9 cellular contexts compared by ENCODE assay signal in the genomic region with DNA sequence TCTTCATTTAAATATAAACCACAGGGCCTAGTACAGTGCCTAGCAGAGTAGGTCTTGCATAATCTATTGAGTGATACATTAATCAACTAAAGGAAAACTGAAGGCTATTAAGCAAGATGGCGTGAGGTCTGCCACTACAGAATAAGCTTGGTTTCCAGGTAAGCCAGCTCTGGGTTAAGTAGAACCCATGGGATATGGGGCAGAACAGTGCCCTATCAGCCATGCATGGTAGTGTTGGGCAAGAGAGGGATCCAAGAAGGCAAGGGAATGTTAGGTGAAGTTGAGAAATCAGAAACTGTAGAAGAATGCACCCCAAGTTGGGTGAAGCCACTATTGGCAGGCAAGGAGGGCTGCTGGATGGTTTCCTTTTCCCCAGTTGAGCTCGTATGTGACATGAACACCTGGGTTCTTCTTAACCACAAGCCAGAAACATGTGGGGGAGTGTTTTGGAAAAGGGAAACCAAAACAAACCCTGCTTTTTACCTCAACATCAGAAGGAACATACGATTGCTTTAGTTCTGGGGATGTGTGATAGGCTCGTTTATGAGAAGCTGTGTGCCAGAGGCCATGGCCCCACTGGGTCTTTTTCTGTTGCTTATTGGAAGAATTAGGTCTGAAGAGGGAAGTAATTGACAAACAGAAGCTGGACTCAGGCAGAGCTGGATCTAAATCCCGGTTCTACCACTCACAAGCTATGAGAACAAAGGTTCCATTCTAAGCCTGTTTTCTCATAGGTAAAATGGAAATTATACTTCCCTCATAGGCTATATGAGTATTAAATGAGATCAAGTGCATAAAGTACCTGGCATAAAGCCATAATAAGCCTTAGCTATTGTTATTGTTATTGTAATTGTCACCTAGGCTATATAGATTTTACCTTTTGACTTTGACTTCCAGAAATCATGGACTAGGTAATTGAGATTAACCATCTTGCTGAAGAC. TPM values are rescaled to one million over a fixed set of nuclear protein-coding genes. Genes with fewer than 3 reads are reported as not detected.
DNase-seq lines count a peak whose midpoint lies in the region; ATAC-seq and TF ChIP-seq lines count a peak whose summit lies in the region.
"Had no signal": no experiment of that assay in that cellular context is flagged by ENCODE, and none has a peak within 500 bp of the region (broad histone marks: within the 10 kb centered on the region; RNA-seq: fewer than 3 reads in every experiment).

No MANE protein-coding gene starts in this region.

- POLR2A ChIA-PET in activated CD4-positive, alpha-beta T cell treated with anti-CD3 and anti-CD28 coated beads, Interleukin-2, amount 10 ng/mL, durations not matched to agents 7 days and 5 days (lab: Charles Lee), result interaction anchor here (0.5 to 1.3 kb wide), 3 partner anchors 26 to 219 kb away, joined by 3 to 6 read pairs (median 3); no protein-coding TSS in a partner anchor

- peaks cover 10% of the 10 kb centered on the region for H3K79me1 ChIP-seq in mesenchymal stem cell (replicated peaks; ENCODE audit: low read length, poor library complexity, severe bottlenecking)

- peak overlapping the region; percentile 49 for H3K27ac ChIP-seq in CD4-positive, CD25-positive, alpha-beta regulatory T cell (ENCODE audit: insufficient read depth, low read length, poor library complexity, severe bottlenecking)
- H3K27ac ChIP-seq in mesenchymal stem cell (ENCODE audit: low read length, poor library complexity, severe bottlenecking) (no peak overlapping the region), transverse colon (peak overlapping the region in 2 of 4 donors; percentile 20 to 45)

- H2BK120ac ChIP-seq in mesenchymal stem cell (ENCODE audit: low read depth, low read length), result no peak overlapping the region

- H4K8ac ChIP-seq in mesenchymal stem cell (ENCODE audit: low read length), result no peak overlapping the region

- no peak overlapping the region for H4K91ac ChIP-seq in mesenchymal stem cell (ENCODE audit: low read length)

- H3K9me3 Mint-ChIP-seq in CD4-positive, CD25-positive, alpha-beta regulatory T cell, result peaks cover 0 to 2% (median 0%) of the 10 kb centered on the region in 7 donors
- H3K9me3 Mint-ChIP-seq in activated CD4-positive, alpha-beta T cell treated with anti-CD3 and anti-CD28 coated beads, Interleukin-2, amount 10 ng/mL, durations not matched to agents 7 days and 5 days, result peaks cover 11% of the 10 kb centered on the region

- H2AFZ ChIP-seq in mesenchymal stem cell (ENCODE audit: low read depth, low read length), result no peak overlapping the region

- H3K4me3 Mint-ChIP-seq in CD4-positive, CD25-positive, alpha-beta regulatory T cell, result peak overlapping the region in 3 of 4 donors; percentile 37 to 62 (median 58)
- H3K4me3 Mint-ChIP-seq in activated CD4-positive, alpha-beta T cell treated with anti-CD3 and anti-CD28 coated beads, Interleukin-2, amount 10 ng/mL, durations not matched to agents 7 days and 5 days, result peak overlapping the region; percentile 42

- peak overlapping the region; percentile 22 for H3K4me3 ChIP-seq in CD4-positive, CD25-positive, alpha-beta regulatory T cell (ENCODE audit: low read depth, low read length)
- H3K4me3 ChIP-seq in mesenchymal stem cell (ENCODE audit: insufficient read depth in 1 of 2, low read depth in 1 of 2, low read length in 2 of 2) (no peak overlapping the region), transverse colon (no peak overlapping the region)

- peaks cover 40% of the 10 kb centered on the region for H3K36me3 Mint-ChIP-seq in CD4-positive, CD25-positive, alpha-beta regulatory T cell
- H3K36me3 Mint-ChIP-seq in activated CD4-positive, alpha-beta T cell treated with anti-CD3 and anti-CD28 coated beads, Interleukin-2, amount 10 ng/mL, durations not matched to agents 7 days and 5 days (ENCODE audit: low read depth), result peaks cover 81% of the 10 kb centered on the region

- WGBS in mesenchymal stem cell, result 97% methylated on average over 3 of the region's 5 CpGs
- WGBS in transverse colon (ENCODE audit: low coverage in 1 of 2), 2 donors, result 54% methylated on average over 4 to 5 of the region's 5 CpGs

- H2AK5ac ChIP-seq in mesenchymal stem cell (ENCODE audit: low read length, severe bottlenecking), result peak overlapping the region; percentile 3

- no peak for TF ChIP-seq CTCF in transverse colon (IDR thresholded peaks at IDR 0.05)

- no peaks in the 10 kb centered on the region for H3K9me3 ChIP-seq in CD4-positive, CD25-positive, alpha-beta regulatory T cell (ENCODE audit: control insufficient read depth in 2 of 2, low read length in 2 of 2)
- H3K9me3 ChIP-seq in mesenchymal stem cell (ENCODE audit: control insufficient read depth, low read length) (no peaks in the 10 kb centered on the region), transverse colon (no peaks in the 10 kb centered on the region)

- CTCF ChIA-PET in activated CD4-positive, alpha-beta T cell treated with anti-CD3 and anti-CD28 coated beads, Interleukin-2, amount 10 ng/mL, durations not matched to agents 7 days and 5 days (lab: Charles Lee), result interaction anchor here (0.7 to 2.1 kb wide), 11 partner anchors 11 to 295 kb away, joined by 3 to 6 read pairs (median 4); partner anchors contain the start of gene NEDD9

- intact Hi-C loops in transverse colon (cut with DNase I; ENCODE audit: low total_unique reads), result no loop called here

- no peaks in the 10 kb centered on the region for H3K27me3 Mint-ChIP-seq in CD4-positive, CD25-positive, alpha-beta regulatory T cell
- H3K27me3 Mint-ChIP-seq in activated CD4-positive, alpha-beta T cell treated with anti-CD3 and anti-CD28 coated beads, Interleukin-2, amount 10 ng/mL, durations not matched to agents 7 days and 5 days, result no peaks in the 10 kb centered on the region

- H2BK15ac ChIP-seq in mesenchymal stem cell (ENCODE audit: low read depth, poor library complexity, severe bottlenecking), result no peak overlapping the region

- no peaks in the 10 kb centered on the region for H3K27me3 ChIP-seq in CD4-positive, CD25-positive, alpha-beta regulatory T cell (ENCODE audit: control insufficient read depth, insufficient read depth, low read length)
- H3K27me3 ChIP-seq in mesenchymal stem cell (ENCODE audit: control insufficient read depth in 1 of 2, insufficient read depth in 1 of 2, low read length in 2 of 2) (no peaks in the 10 kb centered on the region), transverse colon (no peaks in the 10 kb centered on the region)

- DNase-seq in CD4-positive, CD25-positive, alpha-beta regulatory T cell, result peak in 2 of 3 donors; percentile 53 to 86
- peak; percentile 80 for DNase-seq in activated CD4-positive, alpha-beta T cell treated with anti-CD3 and anti-CD28 coated beads, Interleukin-2, amount 10 ng/mL, durations not matched to agents 7 days and 5 days
- DNase-seq in mesenchymal stem cell (peak; percentile 49), SHP77 treated with DMSO at 0.1 percent for 48 hours (lab: John Stamatoyannopoulos, UW) (no peak), iPS-NIHi7 (ENCODE audit: extremely low spot score) (no peak), transverse colon (no peak)
- DNase-seq: mesendoderm had no signal

- peak overlapping the region; percentile 46 for H2BK5ac ChIP-seq in mesenchymal stem cell (ENCODE audit: low read depth, low read length, poor library complexity, severe bottlenecking)

- H3K27ac Mint-ChIP-seq in CD4-positive, CD25-positive, alpha-beta regulatory T cell, result peak overlapping the region; percentile 24 to 90 (median 87)
- peak overlapping the region; percentile 91 for H3K27ac Mint-ChIP-seq in activated CD4-positive, alpha-beta T cell treated with anti-CD3 and anti-CD28 coated beads, Interleukin-2, amount 10 ng/mL, durations not matched to agents 7 days and 5 days

- H3K9ac ChIP-seq in mesenchymal stem cell (ENCODE audit: low read length), result no peak overlapping the region

- in situ Hi-C loops in transverse colon (cut with MboI; ENCODE audit: low pct_ligation_motif_present in 1 of 4, low pct_unique_long_range_greater_than_20kb in 1 of 4, low sequenced_read_pairs in 3 of 4), result no loop called here

- peak overlapping the region; percentile 37 to 40 for H3K18ac ChIP-seq in mesenchymal stem cell (ENCODE audit: low read depth in 1 of 2, low read length in 2 of 2)

- no peak overlapping the region for H3K23ac ChIP-seq in mesenchymal stem cell (ENCODE audit: low read length in 2 of 2)

- no peak for TF ChIP-seq POLR2A in transverse colon (IDR thresholded peaks at IDR 0.05)

- TF ChIP-seq EP300 in transverse colon (IDR thresholded peaks at IDR 0.05; ENCODE audit: low read depth), result no peak

- peaks cover 35% of the 10 kb centered on the region for H3K4me1 ChIP-seq in CD4-positive, CD25-positive, alpha-beta regulatory T cell (ENCODE audit: control insufficient read depth, insufficient read depth, low read length, poor library complexity, severe bottlenecking)
- H3K4me1 ChIP-seq in mesenchymal stem cell (ENCODE audit: control insufficient read depth, insufficient read depth, low read depth, low read length) (peaks cover 17% of the 10 kb centered on the region), transverse colon (peaks cover 0 to 35% (median 6%) of the 10 kb centered on the region in 4 donors)

- peak overlapping the region; percentile 11 to 70 for H2BK12ac ChIP-seq in mesenchymal stem cell (ENCODE audit: low read length in 2 of 2)

- H3K36me3 ChIP-seq in CD4-positive, CD25-positive, alpha-beta regulatory T cell (ENCODE audit: control insufficient read depth, insufficient read depth, low read length), result peaks cover 13% of the 10 kb centered on the region
- H3K36me3 ChIP-seq in mesenchymal stem cell (ENCODE audit: control insufficient read depth in 1 of 2, insufficient read depth in 2 of 2, low read depth in 1 of 2, low read length in 2 of 2) (peaks cover 0 to 8% of the 10 kb centered on the region in 2 experiments), transverse colon (peaks cover 0 to 6% (median 0%) of the 10 kb centered on the region in 4 donors)

- H3K4ac ChIP-seq in mesenchymal stem cell (ENCODE audit: low read depth in 1 of 2, low read length in 2 of 2), result peak overlapping the region in 1 of 2 experiments; percentile 6

- peaks cover 36 to 55% (median 43%) of the 10 kb centered on the region in 4 donors for H3K4me1 Mint-ChIP-seq in CD4-positive, CD25-positive, alpha-beta regulatory T cell
- peaks cover 80% of the 10 kb centered on the region for H3K4me1 Mint-ChIP-seq in activated CD4-positive, alpha-beta T cell treated with anti-CD3 and anti-CD28 coated beads, Interleukin-2, amount 10 ng/mL, durations not matched to agents 7 days and 5 days

- peak; percentile 47 to 61 for ATAC-seq in CD4-positive, CD25-positive, alpha-beta regulatory T cell (ENCODE audit: low read depth in 2 of 2)
- ATAC-seq in GM21723 (IDR thresholded peaks at IDR 0.05; ENCODE audit: unreplicated experiment) (peak; percentile 77), GM19397 (IDR thresholded peaks at IDR 0.05; ENCODE audit: unreplicated experiment) (no peak)

- no peak overlapping the region for H3K4me2 ChIP-seq in mesenchymal stem cell (ENCODE audit: low read length, poor library complexity, severe bottlenecking)

- H3K14ac ChIP-seq in mesenchymal stem cell (ENCODE audit: low read length in 2 of 2), result no peak overlapping the region

RNA-seq across cellular contexts. Expression of gene NEDD9, which starts 33.5 kb away (rescaled TPM):
- 104 TPM for total RNA-seq in CD4-positive, CD25-positive, alpha-beta regulatory T cell
- polyA plus RNA-seq in CD4-positive, CD25-positive, alpha-beta regulatory T cell, result 10 to 100 TPM; 18.1 to 21.5 (median 19.9) TPM
- 10 to 100 TPM; 42.7 to 47.7 TPM for total RNA-seq in activated CD4-positive, alpha-beta T cell treated with anti-CD3 and anti-CD28 coated beads, Interleukin-2, amount 10 ng/mL, durations not matched to agents 7 days and 5 days
- polyA plus RNA-seq in mesenchymal stem cell (2013, experiment 1 of 2), result 6.1 TPM
- 6.1 TPM for polyA plus RNA-seq in mesenchymal stem cell (2013, experiment 2 of 2)
- total RNA-seq in transverse colon, result 10 to 100 TPM; 34.6 to 82.7 (median 72.3) TPM

Comparison
In these comparisons a context has a peak if more than half of its experiments do, and no peak if none do; other contexts are left out.
1. DNase-seq: peak in CD4-positive, CD25-positive, alpha-beta regulatory T cell (2 of 3), activated CD4-positive, alpha-beta T cell treated with anti-CD3 and anti-CD28 coated beads, Interleukin-2, amount 10 ng/mL, durations not matched to agents 7 days and 5 days (single experiment) and mesenchymal stem cell (single experiment); none in SHP77 treated with DMSO at 0.1 percent for 48 hours (single experiment), iPS-NIHi7 (single experiment) and transverse colon (single experiment).